Comparison of ENCODE assay signal across 21 cellular contexts in genomic region chr6:24284006-24284405, GRCh38.
DNase-seq lines count a peak whose midpoint lies in the region; ATAC-seq and TF ChIP-seq lines count a peak whose summit lies in the region.
"Had no signal": no experiment of that assay in that cellular context is flagged by ENCODE, and none has a peak within 500 bp of the region (broad histone marks: within the 10 kb centered on the region; RNA-seq: fewer than 3 reads in every experiment).

No MANE protein-coding gene starts in this region.

- no peak for TF ChIP-seq CTCF in VCaP (conservative IDR thresholded peaks at IDR 0.05)

- TF ChIP-seq EP300 in Ishikawa (IDR thresholded peaks at IDR 0.05; ENCODE audit: borderline replicate concordance) = 0 out of 2 replicates have a peak, but pooled peaks have one; percentile 2

- H3K27ac ChIP-seq in VCaP = peak overlapping the region; percentile 78
- H3K27ac ChIP-seq: GM23248, lower lobe of right lung had no signal

- peak; percentile 26 for ATAC-seq in GM19452 (IDR thresholded peaks at IDR 0.05; ENCODE audit: unreplicated experiment)
- no peak for ATAC-seq in HG02840 (IDR thresholded peaks at IDR 0.05; ENCODE audit: low FRiP score, unreplicated experiment)
- ATAC-seq: CD8-positive, alpha-beta T cell had no signal

- DNase-seq in COLO668 (lab: John Stamatoyannopoulos, UW; ENCODE audit: unreplicated experiment) (peak; percentile 38), middle frontal gyrus (ENCODE audit: extremely low spot score, low spot score) (no peak), LoVo (ENCODE audit: low spot score) (no peak)
- DNase-seq in stimulated activated CD4-positive, alpha-beta T cell treated with anti-CD3 and anti-CD28 coated beads, Interleukin-15, amount 100 ng/mL, for 24 hours = no peak
- DNase-seq: activated CD4-positive, alpha-beta T cell treated with anti-CD3 and anti-CD28 coated beads for 1 hour; activated CD8-positive, alpha-beta memory T cell treated with anti-CD3 and anti-CD28 coated beads for 24 hours; activated naive CD4-positive, alpha-beta T cell treated with Interleukin-2 at 50 U/mL for 16 hours; activated T-cell treated with anti-CD3 and anti-CD28 coated beads, Interleukin-2, amount 50 U/mL, for 4 hours; CD8-positive, alpha-beta T cell; central memory CD4-positive, alpha-beta T cell; erythroblast; hippocampal formation; islet precursor cell; stimulated activated CD4-positive, alpha-beta T cell treated with anti-CD3 and anti-CD28 coated beads, Interleukin-4, amount 100 ng/mL, for 1 hour; stimulated activated naive CD8-positive, alpha-beta T cell treated with anti-CD3 and anti-CD28 coated beads, Interleukin-15, amount 100 ng/mL, for 72 hours had no signal

- TF ChIP-seq RAD21 in Ishikawa (IDR thresholded peaks at IDR 0.05; ENCODE audit: low read depth) = no peak

TF ChIP-seq in Ishikawa, 13 proteins besides CTCF, POLR2A, EP300 and RAD21:
- TF ChIP-seq NFIC (IDR thresholded peaks at IDR 0.05) (no peak), TAF1 (IDR thresholded peaks at IDR 0.05; ENCODE audit: low read depth) (no peak), ZBTB7A (IDR thresholded peaks at IDR 0.05; ENCODE audit: low read depth) (no peak)
TF ChIP-seq in Ishikawa: peak in this region for 0.
